ENCODE assay signal across 8 cellular contexts in genomic region chr17:77444653-77445029, GRCh38.
DNase-seq lines count a peak whose midpoint lies in the region; ATAC-seq and TF ChIP-seq lines count a peak whose summit lies in the region.

No MANE protein-coding gene starts in this region.

- no peak for TF ChIP-seq CTCF in WERI-Rb-1 (IDR thresholded peaks at IDR 0.05; ENCODE audit: low read depth, low read length)
- TF ChIP-seq CTCF in left lung (IDR thresholded peaks at IDR 0.05): no peak
- no peak for TF ChIP-seq CTCF in uterus (IDR thresholded peaks at IDR 0.05)
- TF ChIP-seq CTCF in foreskin keratinocyte (conservative IDR thresholded peaks at IDR 0.05): no peak

- H3K4me3 ChIP-seq in WERI-Rb-1 (ENCODE audit: low read depth, low read length): no peak overlapping the region
- no peak overlapping the region for H3K4me3 ChIP-seq in left lung
- no peak overlapping the region for H3K4me3 ChIP-seq in uterus

- intact Hi-C loops in left lung (cut with DNase I): no loop called here
- intact Hi-C loops in uterus (cut with DNase I; ENCODE audit: low total_unique reads): no loop called here

- H3K27me3 Mint-ChIP-seq in activated naive CD4-positive, alpha-beta T cell treated with anti-CD3 and anti-CD28 coated beads, Interleukin-2, amount 50 U/mL, for 24 hours: no peaks in the 10 kb centered on the region

- peaks cover 96% of the 10 kb centered on the region for H3K4me1 Mint-ChIP-seq in activated naive CD4-positive, alpha-beta T cell treated with anti-CD3 and anti-CD28 coated beads, Interleukin-2, amount 50 U/mL, for 24 hours

- peak overlapping the region; percentile 100 for H3K27ac Mint-ChIP-seq in activated naive CD4-positive, alpha-beta T cell treated with anti-CD3 and anti-CD28 coated beads, Interleukin-2, amount 50 U/mL, for 24 hours

- no peaks in the 10 kb centered on the region for H3K9me3 Mint-ChIP-seq in activated naive CD4-positive, alpha-beta T cell treated with anti-CD3 and anti-CD28 coated beads, Interleukin-2, amount 50 U/mL, for 24 hours

- no peak for DNase-seq in activated naive CD4-positive, alpha-beta T cell treated with anti-CD3 and anti-CD28 coated beads, Interleukin-2, amount 50 U/mL, for 16 hours
- DNase-seq in WERI-Rb-1 (peak; percentile 93), left lung (no peak), uterus (peak; percentile 61 to 66), foreskin keratinocyte (no peak), EL (no peak)

- peak overlapping the region; percentile 72 for H3K4me3 Mint-ChIP-seq in activated naive CD4-positive, alpha-beta T cell treated with anti-CD3 and anti-CD28 coated beads, Interleukin-2, amount 50 U/mL, for 24 hours

- peaks cover 40 to 93% of the 10 kb centered on the region in 2 donors for H3K4me1 ChIP-seq in left lung
- H3K4me1 ChIP-seq in uterus: peaks cover 20 to 55% of the 10 kb centered on the region in 2 donors
- no peaks in the 10 kb centered on the region for H3K4me1 ChIP-seq in foreskin keratinocyte

- H3K9me3 ChIP-seq in WERI-Rb-1 (ENCODE audit: severe bottlenecking): no peaks in the 10 kb centered on the region
- H3K9me3 ChIP-seq in left lung: no peaks in the 10 kb centered on the region
- H3K9me3 ChIP-seq in uterus: no peaks in the 10 kb centered on the region

- TF ChIP-seq POLR2A in uterus (IDR thresholded peaks at IDR 0.05): no peak

- peak overlapping the region; percentile 77 for H3K27ac ChIP-seq in WERI-Rb-1
- H3K27ac ChIP-seq in left lung: peak overlapping the region; percentile 60 to 76
- peak overlapping the region; percentile 66 to 76 for H3K27ac ChIP-seq in uterus
- H3K27ac ChIP-seq in foreskin keratinocyte: no peak overlapping the region

- peaks cover 37% of the 10 kb centered on the region for H3K36me3 ChIP-seq in WERI-Rb-1
- H3K36me3 ChIP-seq in left lung: no peaks in the 10 kb centered on the region
- no peaks in the 10 kb centered on the region for H3K36me3 ChIP-seq in uterus

- no peaks in the 10 kb centered on the region for H3K27me3 ChIP-seq in WERI-Rb-1 (ENCODE audit: insufficient read depth, low read depth, severe bottlenecking)
- H3K27me3 ChIP-seq in left lung: no peaks in the 10 kb centered on the region
- no peaks in the 10 kb centered on the region for H3K27me3 ChIP-seq in uterus
- no peaks in the 10 kb centered on the region for H3K27me3 ChIP-seq in foreskin keratinocyte

- H3K36me3 Mint-ChIP-seq in activated naive CD4-positive, alpha-beta T cell treated with anti-CD3 and anti-CD28 coated beads, Interleukin-2, amount 50 U/mL, for 24 hours: no peaks in the 10 kb centered on the region

- peak; percentile 10 for ATAC-seq in left lung
- ATAC-seq in foreskin keratinocyte: no peak
- ATAC-seq in HG02973 (IDR thresholded peaks at IDR 0.05; ENCODE audit: unreplicated experiment): no peak

Comparison
In these comparisons a context has a peak if more than half of its experiments do, and no peak if none do; other contexts are left out.
1. DNase-seq: peak in WERI-Rb-1 (single experiment) and uterus (2 of 2); none in activated naive CD4-positive, alpha-beta T cell treated with anti-CD3 and anti-CD28 coated beads, Interleukin-2, amount 50 U/mL, for 16 hours (single experiment), left lung (0 of 2), foreskin keratinocyte (0 of 2) and EL (single experiment).